In genomic region chr14:50560929-50561280, GRCh38 we compare ENCODE assay signal across 8 cellular contexts. TPM values are rescaled to one million over a fixed set of nuclear protein-coding genes. Genes with fewer than 3 reads are reported as not detected.
DNase-seq lines count a peak whose midpoint lies in the region; ATAC-seq, FAIRE-seq and TF ChIP-seq lines count a peak whose summit lies in the region.

No MANE protein-coding gene starts in this region.

- no TSS peak for BruUV-seq in endothelial cell of umbilical vein (replicated peaks; lab: Mats Ljungman, UMichigan)

- DNase-seq in ACHN (peak; percentile 70), H4 (ENCODE audit: low spot score) (peak; percentile 70), NCI-H460 (ENCODE audit: extremely low read depth, low read depth) (peak; percentile 12), endothelial cell of umbilical vein (ENCODE audit: low read depth, low spot score) (peak; percentile 26)
- DNase-seq in activated CD8-positive, alpha-beta memory T cell treated with anti-CD3 and anti-CD28 coated beads for 48 hours (ENCODE audit: low read depth in 2 of 3, low spot score in 2 of 3) = peak; percentile 18 to 32 (median 30)
- peak; percentile 61 for DNase-seq in stimulated activated CD8-positive, alpha-beta memory T cell treated with anti-CD3 and anti-CD28 coated beads, Interleukin-12 subunit alpha, Interleukin-12 subunit beta, amount 100 ng/mL, for 4 hours (ENCODE audit: low read depth)

- no peak for TF ChIP-seq CTCF in endothelial cell of umbilical vein (IDR thresholded peaks at IDR 0.05; ENCODE audit: extremely low read depth in 1 of 2, insufficient read depth in 1 of 2, low read depth in 1 of 2, low read length in 2 of 2)

- H3K9me1 ChIP-seq in endothelial cell of umbilical vein (replicated peaks; ENCODE audit: control insufficient read depth, extremely low read depth, insufficient read depth, low read length) = no peaks in the 10 kb centered on the region

- no peak for TF ChIP-seq POLR2A in endothelial cell of umbilical vein (IDR thresholded peaks at IDR 0.05; ENCODE audit: low read depth, low read length)

- CTCF ChIA-PET in endothelial cell of umbilical vein (lab: Charles Lee) = interaction anchor here (1.6 to 2.4 kb wide), 3 partner anchors 154 to 699 kb away, joined by 3 to 14 read pairs (median 3); partner anchors contain the start of genes DMAC2L and L2HGDH

- H3K79me2 ChIP-seq in endothelial cell of umbilical vein (ENCODE audit: control insufficient read depth, insufficient read depth, low read length) = no peaks in the 10 kb centered on the region

- H3K9me3 ChIP-seq in endothelial cell of umbilical vein (replicated peaks; ENCODE audit: control insufficient read depth, insufficient read depth, low read length) = no peaks in the 10 kb centered on the region
- H3K9me3 ChIP-seq in mesodermal cell (ENCODE audit: control insufficient read depth, low read length) = no peaks in the 10 kb centered on the region

- FAIRE-seq in endothelial cell of umbilical vein (lab: Jason Lieb, UNC) = peak; percentile 88

- H3K4me1 ChIP-seq in endothelial cell of umbilical vein (ENCODE audit: control insufficient read depth, extremely low read depth, insufficient read depth, low read length) (peaks cover 11% of the 10 kb centered on the region), mesodermal cell (ENCODE audit: control insufficient read depth, insufficient read depth, low read length, poor library complexity, severe bottlenecking) (no peaks in the 10 kb centered on the region)

- H3K4me3 ChIP-seq in endothelial cell of umbilical vein (replicated peaks in 1 of 3; ENCODE audit: insufficient read depth in 1 of 3, low read depth in 1 of 3, low read length in 3 of 3) (peak overlapping the region; percentile 59 to 92 (median 90)), mesodermal cell (ENCODE audit: extremely low read depth, insufficient read depth, low read length, poor library complexity, severe bottlenecking) (peak overlapping the region; percentile 56)

- WGBS in mesodermal cell (ENCODE audit: insufficient coverage in 2 of 2), 2 experiments = 4 to 6% methylated on average over 15 to 17 of the region's 21 CpGs

- H3K27ac ChIP-seq in endothelial cell of umbilical vein (ENCODE audit: insufficient read depth, low read depth, low read length) = no peak overlapping the region
- H3K27ac ChIP-seq in mesodermal cell (ENCODE audit: low read depth, low read length, severe bottlenecking) = peak overlapping the region; percentile 24

- dilution Hi-C loops in endothelial cell of umbilical vein (cut with MboI; ENCODE audit: extremely low pct_ligation_motif_present, low sequenced_read_pairs) = loop anchor here (25.0 kb wide), 1 partner anchor 151 kb away; no protein-coding TSS in a partner anchor

- POLR2A ChIA-PET in endothelial cell of umbilical vein (lab: Charles Lee) = no interaction called here

- H3K4me2 ChIP-seq in endothelial cell of umbilical vein (ENCODE audit: insufficient read depth, low read length) = peak overlapping the region; percentile 94

- H3K9ac ChIP-seq in endothelial cell of umbilical vein (replicated peaks; ENCODE audit: extremely low read depth, insufficient read depth, low read length) = peak overlapping the region; percentile 59

- peaks cover 21 to 23% of the 10 kb centered on the region in 2 experiments for H3K27me3 ChIP-seq in endothelial cell of umbilical vein (ENCODE audit: control insufficient read depth in 2 of 2, insufficient read depth in 2 of 2, low read length in 2 of 2)

- ATAC-seq in GM21786 (IDR thresholded peaks at IDR 0.05; ENCODE audit: unreplicated experiment) = no peak

- in situ Hi-C loops in ACHN (cut with HindIII; ENCODE audit: low pct_ligation_motif_present, low pct_unique_long_range_greater_than_20kb, low sequenced_read_pairs) = no loop called here

- intact Hi-C loops in endothelial cell of umbilical vein (cut with micrococcal nuclease) = loop anchor here (1.0 kb wide), 1 partner anchor 328 kb away; no protein-coding TSS in a partner anchor

- no peaks in the 10 kb centered on the region for H4K20me1 ChIP-seq in endothelial cell of umbilical vein (replicated peaks; ENCODE audit: control insufficient read depth, extremely low read depth, insufficient read depth, low read length)

- peak overlapping the region; percentile 96 for H2AFZ ChIP-seq in endothelial cell of umbilical vein (ENCODE audit: low read depth, low read length)

- H3K36me3 ChIP-seq in endothelial cell of umbilical vein (ENCODE audit: control insufficient read depth in 2 of 2, extremely low read depth in 1 of 2, insufficient read depth in 2 of 2, low read length in 2 of 2) = no peaks in the 10 kb centered on the region
- no peaks in the 10 kb centered on the region for H3K36me3 ChIP-seq in mesodermal cell (ENCODE audit: control insufficient read depth, insufficient read depth, low read length)

TF ChIP-seq in endothelial cell of umbilical vein, 7 proteins besides CTCF, POLR2A, EP300 and RAD21:
- TF ChIP-seq MYC (IDR thresholded peaks at IDR 0.05; ENCODE audit: low read depth, low read length) = no peak
- no peak for TF ChIP-seq FOS (IDR thresholded peaks at IDR 0.05; ENCODE audit: borderline replicate concordance, insufficient read depth, low read length)
- TF ChIP-seq MAX (IDR thresholded peaks at IDR 0.05; ENCODE audit: insufficient read depth, insufficient read length) = no peak
- TF ChIP-seq GATA2 (IDR thresholded peaks at IDR 0.05; ENCODE audit: insufficient read depth, insufficient read length, low read depth, low read length) = no peak
- TF ChIP-seq POLR2AphosphoS5 (IDR thresholded peaks at IDR 0.05; ENCODE audit: insufficient read depth, low read depth, low read length) = no peak
- TF ChIP-seq EZH2 (IDR thresholded peaks at IDR 0.05; ENCODE audit: borderline replicate concordance, low read depth, low read length, severe bottlenecking) = no peak
TF ChIP-seq in endothelial cell of umbilical vein: peak in this region for 0.

RNA-seq across cellular contexts. Expression of gene ATL1, which starts 1.0 kb away (rescaled TPM):
- total RNA-seq in H4 (2014; rRNA removed; shearing (Covaris generic)) = 9.3 and 9.4 TPM in 2 replicates
- 2.4 and 2.7 TPM in 2 replicates for total RNA-seq in NCI-H460 (2014; rRNA removed; shearing (Covaris generic))
- 1.3 and 12.1 TPM in 2 replicates for polyA plus RNA-seq in NCI-H460 (2014; cell fraction: nucleus; rRNA removed)
- total RNA-seq in endothelial cell of umbilical vein = 2.8 and 5.1 TPM in 2 replicates
- 1.1 and 1.4 TPM in 2 replicates for polyA plus RNA-seq in endothelial cell of umbilical vein
- polyA plus RNA-seq in endothelial cell of umbilical vein (2011; cell fraction: cytosol; rRNA removed) = 1.5 TPM in 2 replicates
- 0.91 and 1.0 TPM in 2 replicates for polyA plus RNA-seq in endothelial cell of umbilical vein (2011; cell fraction: nucleus; rRNA removed)
- polyA plus RNA-seq in endothelial cell of umbilical vein (2012) = 2.3 TPM in 2 replicates
- polyA minus RNA-seq in endothelial cell of umbilical vein = 6.8 and 8.7 TPM in 2 replicates
- not detected for polyA minus RNA-seq in endothelial cell of umbilical vein (2011; cell fraction: cytosol; rRNA and poly(A)+ RNA removed)
- 1.3 and 1.7 TPM in 2 replicates for polyA minus RNA-seq in endothelial cell of umbilical vein (2011; cell fraction: nucleus; rRNA and poly(A)+ RNA removed)
- polyA plus RNA-seq in mesodermal cell (2013, experiment 1 of 2) = 2.1 TPM
- 1.7 TPM for polyA plus RNA-seq in mesodermal cell (2013, experiment 2 of 2)

RNA-seq across cellular contexts. Expression of gene MAP4K5, which starts 28.5 kb away (rescaled TPM):
- total RNA-seq in H4 (2014; rRNA removed; shearing (Covaris generic)) = 23.5 and 29.0 TPM in 2 replicates
- total RNA-seq in NCI-H460 (2014; rRNA removed; shearing (Covaris generic)) = 37.1 and 42.5 TPM in 2 replicates
- polyA plus RNA-seq in NCI-H460 (2014; cell fraction: nucleus; rRNA removed) = 144 and 236 TPM in 2 replicates
- total RNA-seq in endothelial cell of umbilical vein = 60.1 and 73.7 TPM in 2 replicates
- 13.8 and 17.4 TPM in 2 replicates for polyA plus RNA-seq in endothelial cell of umbilical vein
- 11.8 and 13.9 TPM in 2 replicates for polyA plus RNA-seq in endothelial cell of umbilical vein (2011; cell fraction: cytosol; rRNA removed)
- 42.1 and 50.3 TPM in 2 replicates for polyA plus RNA-seq in endothelial cell of umbilical vein (2011; cell fraction: nucleus; rRNA removed)
- polyA plus RNA-seq in endothelial cell of umbilical vein (2012) = 34.0 and 38.5 TPM in 2 replicates
- polyA minus RNA-seq in endothelial cell of umbilical vein = 15.6 and 18.1 TPM in 2 replicates
- 11.3 TPM for polyA minus RNA-seq in endothelial cell of umbilical vein (2011; cell fraction: cytosol; rRNA and poly(A)+ RNA removed)
- 92.9 and 102 TPM in 2 replicates for polyA minus RNA-seq in endothelial cell of umbilical vein (2011; cell fraction: nucleus; rRNA and poly(A)+ RNA removed)
- polyA plus RNA-seq in mesodermal cell (2013, experiment 1 of 2) = 52.5 TPM
- 59.1 TPM for polyA plus RNA-seq in mesodermal cell (2013, experiment 2 of 2)

Comparison
In these comparisons a context has a peak if more than half of its experiments do, and no peak if none do; other contexts are left out.
1. DNase-seq: peak in every context shown above with its lines; median percentile 70 in ACHN; 70 in H4; 61 in stimulated activated CD8-positive, alpha-beta memory T cell treated with anti-CD3 and anti-CD28 coated beads, Interleukin-12 subunit alpha, Interleukin-12 subunit beta, amount 100 ng/mL, for 4 hours; 30 in activated CD8-positive, alpha-beta memory T cell treated with anti-CD3 and anti-CD28 coated beads for 48 hours; 26 in endothelial cell of umbilical vein; 12 in NCI-H460.